8 cellular contexts compared by ENCODE assay signal in the genomic region with DNA sequence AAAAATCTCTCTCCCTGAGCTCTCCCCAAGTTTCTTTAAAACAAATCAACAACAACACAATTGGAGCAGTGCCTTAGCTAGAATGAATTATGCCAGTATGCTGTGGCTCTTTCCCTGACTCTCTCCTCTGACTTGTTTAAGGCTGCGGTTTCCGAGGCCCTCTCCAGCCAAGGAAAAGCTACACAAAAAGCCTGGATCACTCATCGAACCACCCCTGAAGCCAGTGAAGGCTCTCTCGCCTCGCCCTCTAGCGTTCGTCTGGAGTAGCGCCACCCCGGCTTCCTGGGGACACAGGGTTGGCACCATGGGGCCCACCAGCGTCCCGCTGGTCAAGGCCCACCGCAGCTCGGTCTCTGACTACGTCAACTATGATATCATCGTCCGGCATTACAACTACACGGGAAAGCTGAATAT. TPM values are rescaled to one million over a fixed set of nuclear protein-coding genes. Genes with fewer than 3 reads are reported as not detected.
A peak's percentile ranks its signal among the peaks of the same experiment; 100 is the strongest.
DNase-seq lines count a peak whose midpoint lies in the region; ATAC-seq and TF ChIP-seq lines count a peak whose summit lies in the region.

No MANE protein-coding gene starts in this region.

- peak; percentile 94 for TF ChIP-seq CTCF in chondrocyte (IDR thresholded peaks at IDR 0.05)

- DNase-seq in EL (peak; percentile 93), NCI-H2107 (lab: John Stamatoyannopoulos, UW) (peak; percentile 82), chondrocyte (ENCODE audit: low spot score) (no peak), left kidney (ENCODE audit: low read depth, low spot score) (peak; percentile 93)
- DNase-seq in activated CD4-positive, alpha-beta T cell treated with anti-CD3 and anti-CD28 coated beads for 4 hours: peak; percentile 81 to 91
- peak; percentile 73 to 88 (median 85) for DNase-seq in stimulated activated CD4-positive, alpha-beta T cell treated with anti-CD3 and anti-CD28 coated beads, Interleukin-1b, Interleukin-23, amount 100 ng/mL, for 24 hours (ENCODE audit: low read depth in 4 of 4, low spot score in 1 of 4)

- peak overlapping the region; percentile 26 for H3K4me3 Mint-ChIP-seq in chondrocyte (ENCODE audit: unreplicated experiment)

- no peaks in the 10 kb centered on the region for H3K36me3 Mint-ChIP-seq in chondrocyte (ENCODE audit: low read depth)

- H3K27me3 Mint-ChIP-seq in chondrocyte (ENCODE audit: low read depth): peaks cover 16% of the 10 kb centered on the region

- H3K27ac Mint-ChIP-seq in chondrocyte (ENCODE audit: unreplicated experiment): peak overlapping the region; percentile 4

- H3K9me3 Mint-ChIP-seq in chondrocyte (ENCODE audit: low read depth): no peaks in the 10 kb centered on the region

- ATAC-seq in HG02571 (IDR thresholded peaks at IDR 0.05; ENCODE audit: unreplicated experiment) (peak; percentile 26), HG02938 (IDR thresholded peaks at IDR 0.05; ENCODE audit: unreplicated experiment) (no peak)

- peaks cover 35% of the 10 kb centered on the region for H3K4me1 Mint-ChIP-seq in chondrocyte (ENCODE audit: low read depth)

RNA-seq across cellular contexts. Expression of a gene that starts 1.9 kb away (rescaled TPM):
- 0.15 to 0.40 TPM (median 0.17 TPM) in 3 replicates for total RNA-seq in chondrocyte
